11 cellular contexts compared by ENCODE assay signal in genomic region chr4:3385719-3386440, GRCh38. TPM values are rescaled to one million over a fixed set of nuclear protein-coding genes. Genes with fewer than 3 reads are reported as not detected.
DNase-seq lines count a peak whose midpoint lies in the region; ATAC-seq, FAIRE-seq and TF ChIP-seq lines count a peak whose summit lies in the region.
"Had no signal": no experiment of that assay in that cellular context is flagged by ENCODE, and none has a peak within 500 bp of the region (broad histone marks: within the 10 kb centered on the region; RNA-seq: fewer than 3 reads in every experiment).

No MANE protein-coding gene starts in this region.

- peaks cover 8% of the 10 kb centered on the region for H3K9me3 Mint-ChIP-seq in stimulated activated memory B cell treated with anti-CD40 and anti-IgM and Interleukin-4, amounts not matched to agents 10 μg/mL and 1 μg/mL and 100 μg/mL, for 72 hours

- H4K20me1 ChIP-seq in GM12878 (ENCODE audit: control insufficient read depth, insufficient read depth), result no peaks in the 10 kb centered on the region

- H3K27ac Mint-ChIP-seq in stimulated activated memory B cell treated with anti-CD40 and anti-IgM and Interleukin-4, amounts not matched to agents 10 μg/mL and 1 μg/mL and 100 μg/mL, for 72 hours, result peak overlapping the region; percentile 94

- H3K4me1 Mint-ChIP-seq in stimulated activated memory B cell treated with anti-CD40 and anti-IgM and Interleukin-4, amounts not matched to agents 10 μg/mL and 1 μg/mL and 100 μg/mL, for 72 hours, result peaks cover 46% of the 10 kb centered on the region

- BruUV-seq in GM12878 (replicated peaks; lab: Mats Ljungman, UMichigan), result no TSS peak

- H3K36me3 ChIP-seq in H7 (replicated peaks; ENCODE audit: control insufficient read depth, insufficient read depth, low read length) (no peaks in the 10 kb centered on the region), GM12878 (ENCODE audit: control insufficient read depth in 2 of 2, insufficient read depth in 2 of 2, low read length in 1 of 2) (no peaks in the 10 kb centered on the region)
- H3K36me3 ChIP-seq: neutrophil had no signal

- CTCF ChIA-PET in GM12878 (lab: Yijun Ruan, JAX), result no interaction called here

- DNase-seq in H7 (peak; percentile 48), GM12878 (ENCODE audit: low read depth, low spot score) (no peak), left lobe of liver (ENCODE audit: low spot score) (no peak), SKM-1 (lab: John Stamatoyannopoulos, UW; ENCODE audit: unreplicated experiment) (no peak), mucosa of gallbladder (ENCODE audit: low spot score) (no peak), left colon (no peak)
- DNase-seq: KG1 had no signal

- no peak for FAIRE-seq in GM12878 (lab: Jason Lieb, UNC)

- peaks cover 15% of the 10 kb centered on the region for H3K27me3 Mint-ChIP-seq in stimulated activated memory B cell treated with anti-CD40 and anti-IgM and Interleukin-4, amounts not matched to agents 10 μg/mL and 1 μg/mL and 100 μg/mL, for 72 hours

- no peaks in the 10 kb centered on the region for H3K27me3 ChIP-seq in H7 (ENCODE audit: control insufficient read depth, insufficient read depth, low read length)
- no peaks in the 10 kb centered on the region for H3K27me3 ChIP-seq in GM12878 (replicated peaks in 1 of 2; ENCODE audit: control insufficient read depth in 2 of 2, insufficient read depth in 2 of 2, low read length in 1 of 2)
- H3K27me3 ChIP-seq: neutrophil had no signal

- no peak overlapping the region for H3K9ac ChIP-seq in GM12878 (ENCODE audit: control insufficient read depth, insufficient read depth, low read length)

- peak overlapping the region; percentile 49; the same call in 1 of the 2 replicates for H2AFZ ChIP-seq in GM12878 (ENCODE audit: control insufficient read depth, low read depth, low read length)

- 83% methylated on average over 22 of the region's 22 CpGs for WGBS in GM12878 (ENCODE audit: insufficient coverage, insufficient replicate concordance, low lambda C conversion rate, missing lambda C conversion rate)

- no peaks in the 10 kb centered on the region for H3K79me2 ChIP-seq in GM12878 (ENCODE audit: control insufficient read depth, insufficient read depth, low read length)

- H3K4me1 ChIP-seq in GM12878 (ENCODE audit: control insufficient read depth, insufficient read depth, low read length), result peaks cover 21% of the 10 kb centered on the region

- no peak overlapping the region for H3K4me3 Mint-ChIP-seq in stimulated activated memory B cell treated with anti-CD40 and anti-IgM and Interleukin-4, amounts not matched to agents 10 μg/mL and 1 μg/mL and 100 μg/mL, for 72 hours
- H3K4me3 Mint-ChIP-seq: central memory CD8-positive, alpha-beta T cell had no signal

- RAD21 ChIA-PET in GM12878 (lab: Charles Lee; ENCODE audit: unreplicated experiment), result no interaction called here

- SMC1A ChIA-PET in GM12878 (lab: Charles Lee; ENCODE audit: uncharacterized antibody, unreplicated experiment), result no interaction called here

- H3K36me3 Mint-ChIP-seq in stimulated activated memory B cell treated with anti-CD40 and anti-IgM and Interleukin-4, amounts not matched to agents 10 μg/mL and 1 μg/mL and 100 μg/mL, for 72 hours, result no peaks in the 10 kb centered on the region

- in situ Hi-C loops in GM12878 (cut with MboI), result no loop called here

- H3K4me2 ChIP-seq in GM12878 (ENCODE audit: control insufficient read depth, insufficient read depth), result no peak overlapping the region

- H3K27ac ChIP-seq in GM12878 (ENCODE audit: control insufficient read depth, insufficient read depth), result no peak overlapping the region
- H3K27ac ChIP-seq: neutrophil had no signal

- peaks cover 1% of the 10 kb centered on the region; the same call in 2 of the 3 replicates for H3K9me3 ChIP-seq in GM12878 (replicated peaks; ENCODE audit: control insufficient read depth, insufficient read depth, low read length)
- H3K9me3 ChIP-seq: neutrophil had no signal

- TF ChIP-seq POLR2A in GM12878 (IDR thresholded peaks at IDR 0.05; ENCODE audit: low read depth, low read length), result no peak

- POLR2A ChIA-PET in GM12878 (lab: Charles Lee), result no interaction called here

- ATAC-seq in GM12878 (no peak), left lobe of liver (peak; percentile 45), HG02623 (IDR thresholded peaks at IDR 0.05; ENCODE audit: unreplicated experiment) (no peak), left colon (no peak)
- ATAC-seq in stimulated activated memory B cell treated with anti-CD40 and anti-IgM and Interleukin-4, amounts not matched to agents 10 μg/mL and 1 μg/mL and 100 μg/mL, for 72 hours, result no peak

- no peak for TF ChIP-seq EP300 in GM12878 (IDR thresholded peaks at IDR 0.05; ENCODE audit: borderline replicate concordance in 1 of 2, control insufficient read depth in 1 of 2, low read depth in 2 of 2, low read length in 2 of 2)

- H3K4me3 ChIP-seq in H7 (ENCODE audit: insufficient read depth, low read depth, low read length) (no peak overlapping the region), GM12878 (no peak overlapping the region)

- TF ChIP-seq RAD21 in GM12878 (IDR thresholded peaks at IDR 0.05; ENCODE audit: insufficient read depth, low read depth, low read length), result no peak

- no peak for TF ChIP-seq CTCF in GM12878 (IDR thresholded peaks at IDR 0.05 in 2 of 3, conservative IDR thresholded peaks at IDR 0.05 in 1 of 3; ENCODE audit: control insufficient read depth in 2 of 3, extremely low read depth in 1 of 3, insufficient read depth in 1 of 3, low read depth in 3 of 3, low read length in 3 of 3)

- intact Hi-C loops in GM12878 (cut with micrococcal nuclease; ENCODE audit: unreplicated experiment), result loop anchor here (2.0 kb wide), 1 partner anchor 13 kb away; no protein-coding TSS in a partner anchor
- intact Hi-C loops in left colon (cut with DNase I, micrococcal nuclease), result no loop called here

TF ChIP-seq in GM12878, 131 proteins besides CTCF, POLR2A, EP300 and RAD21 (continues in another document):
- TF ChIP-seq CBFB (IDR thresholded peaks at IDR 0.05; ENCODE audit: low read depth), result no peak
- no peak for TF ChIP-seq SPI1 (IDR thresholded peaks at IDR 0.05; ENCODE audit: borderline replicate concordance, insufficient read depth, low read depth, low read length)
- TF ChIP-seq SUZ12 (IDR thresholded peaks at IDR 0.05; ENCODE audit: unreplicated experiment), result no peak
- no peak for TF ChIP-seq MXI1 (IDR thresholded peaks at IDR 0.05; ENCODE audit: low read depth, low read length)
- TF ChIP-seq ZNF592 (IDR thresholded peaks at IDR 0.05), result no peak
- TF ChIP-seq SIX5 (IDR thresholded peaks at IDR 0.05; ENCODE audit: low read depth, low read length, severe bottlenecking), result no peak
- TF ChIP-seq POLR2AphosphoS5 (IDR thresholded peaks at IDR 0.05; ENCODE audit: low read length), result no peak

RNA-seq across cellular contexts. Expression of gene HGFAC, which starts 55.9 kb away (rescaled TPM):
- total RNA-seq in H7 (2014; rRNA removed; shearing (Covaris generic)), result 0.03 and 1.1 TPM in 2 replicates
- not detected in 2 replicates for total RNA-seq in GM12878 (2013; cell fraction: nucleolus; rRNA removed)
- total RNA-seq in GM12878 (2014; rRNA removed) (not detected in 2 replicates), GM12878 (2014; rRNA removed; fragmentation: Illumina TruSeq; extraction: Trizol) (not detected in 2 replicates), GM12878 (2021) (0.38 TPM in 1 of 2 replicates, not detected in the other), left lobe of liver (177 TPM), mucosa of gallbladder (1.9 TPM), left colon (not detected)
- polyA plus RNA-seq in GM12878 (2011; ENCODE audit: low read depth), result not detected
- polyA plus RNA-seq in GM12878 (2011; rRNA removed) (not detected in 2 replicates), GM12878 (2014; fragmentation: Illumina TruSeq; extraction: Trizol) (not detected in 2 replicates), GM12878 (2014; fragmentation: Nextera tagmentation; extraction: Ambion mirVana) (not detected), GM12878 (2014; rRNA removed) (not detected in 2 replicates), GM12878 (2016; fragmentation: Nextera tagmentation; extraction: Ambion mirVana) (not detected)
- polyA plus RNA-seq in GM12878 (2011; cell fraction: cytosol; rRNA removed), result not detected in 2 replicates
- polyA plus RNA-seq in GM12878 (2011; cell fraction: nucleus; rRNA removed), result not detected in 2 replicates
- polyA plus RNA-seq in GM12878 (2012), result not detected in 2 replicates
- polyA minus RNA-seq in GM12878 (2011; rRNA and poly(A)+ RNA removed), result not detected in 2 replicates
- not detected in 2 replicates for polyA minus RNA-seq in GM12878 (2011; cell fraction: cytosol; rRNA and poly(A)+ RNA removed)
- not detected in 2 replicates for polyA minus RNA-seq in GM12878 (2011; cell fraction: nucleus; rRNA and poly(A)+ RNA removed)

Comparison
In these comparisons a context has a peak if more than half of its experiments do, and no peak if none do; other contexts are left out.
1. RNA of gene HGFAC, which starts 55.9 kb away (total RNA-seq): 177 TPM in left lobe of liver (single experiment); 1.9 TPM in mucosa of gallbladder (single experiment), not detected in left colon, 0.03 to 1.1 TPM in H7 and 0.38 TPM in GM12878; every median in the first group is over 10 times any median in the second.